In genomic region chr19:42634409-42635232, GRCh38 we compare ENCODE assay signal across 1 cellular context.
TF ChIP-seq lines count a peak whose summit lies in the region.

No MANE protein-coding gene starts in this region.

TF ChIP-seq in K562, 482 proteins besides CTCF, POLR2A, EP300 and RAD21 (continued from another document):
- TF ChIP-seq SRSF1 (IDR thresholded peaks at IDR 0.05; ENCODE audit: low read depth, low read length) (no peak), RNF2 (IDR thresholded peaks at IDR 0.05) (no peak), E2F5 (CRISPR knock-in tag; IDR thresholded peaks at IDR 0.05) (no peak), ZNF668 (CRISPR knock-in tag; IDR thresholded peaks at IDR 0.05) (no peak), HNRNPLL (IDR thresholded peaks at IDR 0.05; ENCODE audit: low read depth, low read length, poor library complexity, severe bottlenecking) (no peak), KLF6 (CRISPR knock-in tag; IDR thresholded peaks at IDR 0.05; ENCODE audit: borderline replicate concordance) (no peak), L3MBTL2 (IDR thresholded peaks at IDR 0.05) (no peak), SAFB2 (IDR thresholded peaks at IDR 0.05; ENCODE audit: borderline replicate concordance, low read depth, low read length, severe bottlenecking) (no peak), RREB1 (CRISPR knock-in tag; IDR thresholded peaks at IDR 0.05) (no peak), KLF16 (IDR thresholded peaks at IDR 0.05) (0 out of 2 replicates have a peak, but pooled peaks have one; percentile 9), HCFC1 (IDR thresholded peaks at IDR 0.05; ENCODE audit: low read depth, low read length) (no peak), LEF1 (IDR thresholded peaks at IDR 0.05) (no peak), YY1 (IDR thresholded peaks at IDR 0.05; ENCODE audit: borderline replicate concordance in 1 of 3, control insufficient read depth in 1 of 3, extremely low read depth in 1 of 3, insufficient read depth in 3 of 3, insufficient read length in 1 of 3, insufficient replicate concordance in 2 of 3, low read depth in 1 of 3, low read length in 2 of 3) (peak in 1 of 3 experiments; percentile 63), CTCFL (IDR thresholded peaks at IDR 0.05; ENCODE audit: borderline replicate concordance, insufficient read depth, low read depth, low read length, poor library complexity, severe bottlenecking) (peak; percentile 52), SLC30A9 (CRISPR knock-in tag; IDR thresholded peaks at IDR 0.05) (no peak), FOXO4 (CRISPR knock-in tag; IDR thresholded peaks at IDR 0.05) (no peak), ZNF280B (CRISPR knock-in tag; IDR thresholded peaks at IDR 0.05) (no peak), ZNF518B (CRISPR knock-in tag; IDR thresholded peaks at IDR 0.05) (no peak), ERF (CRISPR knock-in tag; IDR thresholded peaks at IDR 0.05) (no peak), SMC3 (conservative IDR thresholded peaks at IDR 0.05; ENCODE audit: insufficient read depth, low read depth, low read length) (peak; percentile 47; the same call in 1 of the 2 replicates), ZNF436 (CRISPR knock-in tag; IDR thresholded peaks at IDR 0.05) (no peak)
